ENCODE assay signal across 24 cellular contexts in genomic region chr4:128358903-128359260, GRCh38.
DNase-seq lines count a peak whose midpoint lies in the region; ATAC-seq and TF ChIP-seq lines count a peak whose summit lies in the region.
"Had no signal": no experiment of that assay in that cellular context is flagged by ENCODE, and none has a peak within 500 bp of the region (broad histone marks: within the 10 kb centered on the region; RNA-seq: fewer than 3 reads in every experiment).

No MANE protein-coding gene starts in this region.

- no peak overlapping the region for H3K9ac ChIP-seq in SK-N-MC (ENCODE audit: insufficient read length)
- H3K9ac ChIP-seq: BLaER1 treated with 17β-estradiol and CSF1 and Interleukin-3, amounts not matched to agents 10 nM and 100 nM; KMS-11 had no signal

- WGBS in psoas muscle, 3 donors: 21 to 35% (median 24%) methylated on average over 2 of the region's 2 CpGs

- no peaks in the 10 kb centered on the region for H3K4me1 Mint-ChIP-seq in CD14-positive monocyte
- H3K4me1 Mint-ChIP-seq: activated naive CD8-positive, alpha-beta T cell treated with anti-CD3 and anti-CD28 coated beads, Interleukin-2, amount 10 ng/mL, durations not matched to agents 7 days and 5 days had no signal

- peaks cover 0 to 7% (median 0%) of the 10 kb centered on the region in 7 donors for H3K9me3 Mint-ChIP-seq in CD14-positive monocyte
- H3K9me3 Mint-ChIP-seq: activated naive CD8-positive, alpha-beta T cell treated with anti-CD3 and anti-CD28 coated beads, Interleukin-2, amount 10 ng/mL, durations not matched to agents 7 days and 5 days had no signal

- peak; percentile 60 for DNase-seq in AG10803 (ENCODE audit: low read depth)
- peak; percentile 18 for DNase-seq in SK-N-MC (ENCODE audit: low read depth, low spot score)
- DNase-seq in left ventricle myocardium superior: no peak
- no peak for DNase-seq in psoas muscle
- DNase-seq in CD14-positive monocyte (ENCODE audit: low spot score): no peak
- DNase-seq in NCI-H2227 (lab: John Stamatoyannopoulos, UW; ENCODE audit: unreplicated experiment): no peak
- no peak for DNase-seq in DMS79 (lab: John Stamatoyannopoulos, UW)
- DNase-seq: activated effector memory CD4-positive, alpha-beta T cell treated with anti-CD3 and anti-CD28 coated beads, Interleukin-2, amount 50 U/mL, for 16 hours; activated naive CD8-positive, alpha-beta T cell treated with anti-CD3 and anti-CD28 coated beads, Interleukin-2, amount 10 ng/mL, durations not matched to agents 7 days and 5 days; activated T-cell treated with anti-CD3 and anti-CD28 coated beads for 4 hours; effector memory CD4-positive, alpha-beta T cell; hippocampal formation; naive thymus-derived CD4-positive, alpha-beta T cell; NCI-H1436; NCI-H2081 treated with DMSO at 0.1 percent for 48 hours; NCI-H82; stimulated activated CD4-positive, alpha-beta T cell treated with anti-CD3 and anti-CD28 coated beads, Interleukin-4, amount 100 ng/mL, for 1 hour; upper lobe of right lung had no signal

- H3K4me3 ChIP-seq in AG10803 (ENCODE audit: low read length): no peak overlapping the region
- peak overlapping the region; percentile 51 for H3K4me3 ChIP-seq in SK-N-MC
- peak overlapping the region; percentile 41 for H3K4me3 ChIP-seq in psoas muscle
- H3K4me3 ChIP-seq: BLaER1 treated with 17β-estradiol and CSF1 and Interleukin-3, amounts not matched to agents 10 nM and 100 nM; upper lobe of right lung had no signal

- H3K36me3 ChIP-seq in SK-N-MC (ENCODE audit: insufficient read depth, low read length) (no peaks in the 10 kb centered on the region), psoas muscle (ENCODE audit: insufficient read depth in 1 of 2, low read depth in 1 of 2) (peaks cover 0 to 6% of the 10 kb centered on the region in 2 donors)
- H3K36me3 ChIP-seq: BLaER1 treated with 17β-estradiol and CSF1 and Interleukin-3, amounts not matched to agents 10 nM and 100 nM; brain microvascular endothelial cell; upper lobe of right lung had no signal

- H3K27me3 ChIP-seq in psoas muscle (ENCODE audit: insufficient read depth in 3 of 3, low read length in 2 of 3): no peaks in the 10 kb centered on the region
- H3K27me3 ChIP-seq: BLaER1 treated with 17β-estradiol and CSF1 and Interleukin-3, amounts not matched to agents 10 nM and 100 nM; brain microvascular endothelial cell; upper lobe of right lung had no signal

- peak; percentile 21 for ATAC-seq in left ventricle myocardium superior
- no peak for ATAC-seq in psoas muscle
- no peak for ATAC-seq in HG03469 (IDR thresholded peaks at IDR 0.05; ENCODE audit: unreplicated experiment)
- ATAC-seq: left lobe of liver; naive thymus-derived CD4-positive, alpha-beta T cell had no signal

- H3K4me1 ChIP-seq in psoas muscle: peaks cover 22% of the 10 kb centered on the region

- no peak overlapping the region for H3K4me3 Mint-ChIP-seq in CD14-positive monocyte
- H3K4me3 Mint-ChIP-seq: activated naive CD8-positive, alpha-beta T cell treated with anti-CD3 and anti-CD28 coated beads, Interleukin-2, amount 10 ng/mL, durations not matched to agents 7 days and 5 days; mesothelial cell of epicardium; naive thymus-derived CD4-positive, alpha-beta T cell had no signal

- no peak overlapping the region for H3K27ac Mint-ChIP-seq in CD14-positive monocyte
- H3K27ac Mint-ChIP-seq: activated naive CD8-positive, alpha-beta T cell treated with anti-CD3 and anti-CD28 coated beads, Interleukin-2, amount 10 ng/mL, durations not matched to agents 7 days and 5 days; mesothelial cell of epicardium; naive thymus-derived CD4-positive, alpha-beta T cell had no signal

- no peak for TF ChIP-seq CTCF in AG10803 (conservative IDR thresholded peaks at IDR 0.05; ENCODE audit: low read length)
- TF ChIP-seq CTCF in psoas muscle (IDR thresholded peaks at IDR 0.05): no peak
- TF ChIP-seq CTCF in CD14-positive monocyte (IDR thresholded peaks at IDR 0.05): no peak

- no peaks in the 10 kb centered on the region for H3K9me3 ChIP-seq in SK-N-MC (ENCODE audit: low read depth, low read length)
- no peaks in the 10 kb centered on the region for H3K9me3 ChIP-seq in psoas muscle
- H3K9me3 ChIP-seq: BLaER1 treated with 17β-estradiol and CSF1 and Interleukin-3, amounts not matched to agents 10 nM and 100 nM; upper lobe of right lung had no signal

- H3K36me3 Mint-ChIP-seq in CD14-positive monocyte: no peaks in the 10 kb centered on the region
- H3K36me3 Mint-ChIP-seq: activated naive CD8-positive, alpha-beta T cell treated with anti-CD3 and anti-CD28 coated beads, Interleukin-2, amount 10 ng/mL, durations not matched to agents 7 days and 5 days had no signal

- no peaks in the 10 kb centered on the region for H3K27me3 Mint-ChIP-seq in CD14-positive monocyte (ENCODE audit: low read depth in 3 of 3)
- H3K27me3 Mint-ChIP-seq: activated naive CD8-positive, alpha-beta T cell treated with anti-CD3 and anti-CD28 coated beads, Interleukin-2, amount 10 ng/mL, durations not matched to agents 7 days and 5 days; naive thymus-derived CD4-positive, alpha-beta T cell had no signal

- H3K27ac ChIP-seq in SK-N-MC: peak overlapping the region; percentile 48; the same call in 1 of the 2 replicates
- peak overlapping the region; percentile 74 for H3K27ac ChIP-seq in psoas muscle
- H3K27ac ChIP-seq: BLaER1 treated with 17β-estradiol and CSF1 and Interleukin-3, amounts not matched to agents 10 nM and 100 nM; brain microvascular endothelial cell; KMS-11; upper lobe of right lung had no signal

- intact Hi-C loops in left ventricle myocardium superior (cut with micrococcal nuclease): no loop called here
- intact Hi-C loops in psoas muscle (cut with DNase I): no loop called here
- intact Hi-C loops in CD14-positive monocyte (cut with micrococcal nuclease): no loop called here

Comparison
In these comparisons a context has a peak if more than half of its experiments do, and no peak if none do; other contexts are left out.
1. DNase-seq: peak in AG10803 (single experiment) and SK-N-MC (single experiment); none in left ventricle myocardium superior (single experiment), psoas muscle (0 of 2), CD14-positive monocyte (single experiment), NCI-H2227 (single experiment) and DMS79 (single experiment).